In the genomic region with DNA sequence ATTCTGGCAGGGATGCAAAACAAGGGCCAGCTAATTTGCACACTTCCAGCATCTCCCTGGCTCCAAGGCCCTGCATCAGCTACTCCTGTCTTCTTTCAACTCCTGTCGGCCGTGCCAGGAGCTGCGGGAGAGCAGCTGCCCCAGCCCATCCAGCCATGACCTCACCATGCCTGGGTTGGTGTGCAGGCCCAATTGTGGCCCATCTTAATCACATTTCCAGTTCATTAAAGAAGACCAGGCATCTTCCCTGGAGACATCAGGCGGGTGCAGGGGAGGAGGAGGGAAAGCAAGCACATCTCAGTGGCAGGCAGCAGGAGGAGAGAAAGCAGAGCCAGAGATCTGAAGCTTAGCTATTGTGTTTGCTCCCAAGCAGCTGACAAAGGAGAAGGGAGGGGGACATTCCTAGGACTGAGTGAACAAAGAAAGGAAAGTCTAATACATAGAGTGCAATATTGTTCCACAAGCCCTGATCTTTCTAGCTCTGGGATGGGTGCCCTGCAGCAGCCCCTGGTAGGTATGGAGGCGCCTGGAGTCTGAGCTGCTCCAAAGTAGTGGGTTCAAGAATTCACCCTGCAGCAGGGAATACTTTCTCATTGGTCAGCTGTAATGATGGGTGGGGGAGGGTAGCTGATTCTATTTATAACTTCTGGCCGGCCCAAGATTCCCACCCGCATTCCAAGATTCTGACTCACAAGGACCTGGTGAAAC, we compare ENCODE assay signal across 10 cellular contexts.
DNase-seq lines count a peak whose midpoint lies in the region; TF ChIP-seq lines count a peak whose summit lies in the region.
"Had no signal": no experiment of that assay in that cellular context is flagged by ENCODE, and none has a peak within 500 bp of the region (broad histone marks: within the 10 kb centered on the region; RNA-seq: fewer than 3 reads in every experiment).

No MANE protein-coding gene starts in this region.

- H3K9me3 ChIP-seq in muscle layer of colon (ENCODE audit: low read length): no peaks in the 10 kb centered on the region
- H3K9me3 ChIP-seq: breast epithelium had no signal

- H3K27ac ChIP-seq in muscle layer of colon (ENCODE audit: low read depth, low read length): peak overlapping the region; percentile 4
- H3K27ac ChIP-seq: breast epithelium had no signal

- no peak overlapping the region for H3K4me3 ChIP-seq in fibroblast of pulmonary artery (replicated peaks; ENCODE audit: low read depth, low read length)
- H3K4me3 ChIP-seq in muscle layer of colon (ENCODE audit: low read depth in 1 of 2, low read length in 2 of 2): no peak overlapping the region
- H3K4me3 ChIP-seq: breast epithelium had no signal

- no peaks in the 10 kb centered on the region for H3K27me3 ChIP-seq in muscle layer of colon (ENCODE audit: control insufficient read depth in 1 of 2, insufficient read depth in 2 of 2, low read length in 2 of 2)
- H3K27me3 ChIP-seq: breast epithelium had no signal

- peaks cover 27% of the 10 kb centered on the region for H3K4me1 ChIP-seq in muscle layer of colon (ENCODE audit: insufficient read depth, low read length)

- H3K9ac ChIP-seq in muscle layer of colon (ENCODE audit: low read length): no peak overlapping the region

- no peak for TF ChIP-seq CTCF in fibroblast of pulmonary artery (IDR thresholded peaks at IDR 0.05; ENCODE audit: low read length, missing control alignments)

- DNase-seq in AG08396 (ENCODE audit: low spot score): peak; percentile 69
- DNase-seq in NCI-H446 treated with DMSO at 0.1 percent for 48 hours (lab: John Stamatoyannopoulos, UW): peak; percentile 94
- peak; percentile 84 for DNase-seq in fibroblast of pulmonary artery (ENCODE audit: low read depth)
- DNase-seq in activated CD4-positive, alpha-beta T cell treated with anti-CD3 and anti-CD28 coated beads, Interleukin-2, amount 50 U/mL, for 1 hour: no peak
- DNase-seq in NCI-H146 (lab: John Stamatoyannopoulos, UW): no peak
- DNase-seq in activated CD4-positive, CD25-positive, alpha-beta regulatory T cell (lab: John Stamatoyannopoulos, UW): no peak
- no peak for DNase-seq in NCI-H1694 treated with DMSO at 0.1 percent for 48 hours (lab: John Stamatoyannopoulos, UW)
- DNase-seq: T-helper 1 cell had no signal

- no peaks in the 10 kb centered on the region for H3K36me3 ChIP-seq in muscle layer of colon (ENCODE audit: insufficient read depth, low read length)
- H3K36me3 ChIP-seq: breast epithelium had no signal

Comparison
In these comparisons a context has a peak if more than half of its experiments do, and no peak if none do; other contexts are left out.
1. DNase-seq: peak in AG08396 (single experiment), NCI-H446 treated with DMSO at 0.1 percent for 48 hours (single experiment) and fibroblast of pulmonary artery (single experiment); none in activated CD4-positive, alpha-beta T cell treated with anti-CD3 and anti-CD28 coated beads, Interleukin-2, amount 50 U/mL, for 1 hour (single experiment), NCI-H146 (single experiment), activated CD4-positive, CD25-positive, alpha-beta regulatory T cell (0 of 4) and NCI-H1694 treated with DMSO at 0.1 percent for 48 hours (single experiment).